31 cellular contexts compared by ENCODE assay signal in the genomic region with DNA sequence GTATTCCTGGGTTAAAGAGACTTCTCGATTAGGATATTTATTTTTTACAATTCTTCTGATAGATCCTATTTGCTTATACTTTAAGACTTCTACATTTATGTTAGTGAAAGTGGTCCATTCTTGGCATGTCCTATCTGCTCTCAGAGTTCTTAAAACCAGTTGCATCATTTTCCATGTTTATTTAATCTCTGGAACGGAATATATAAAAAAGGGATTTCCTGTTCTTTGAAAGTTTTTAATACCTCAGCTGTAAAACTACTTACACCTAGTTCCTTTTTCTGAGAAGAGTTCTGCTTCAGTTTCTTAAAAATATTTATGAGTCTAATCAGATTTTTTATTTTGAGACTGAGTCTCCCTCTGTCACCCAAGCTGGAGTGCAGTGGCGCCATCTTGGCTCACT. TPM values are rescaled to one million over a fixed set of nuclear protein-coding genes. Genes with fewer than 3 reads are reported as not detected.
DNase-seq lines count a peak whose midpoint lies in the region; ATAC-seq, FAIRE-seq and TF ChIP-seq lines count a peak whose summit lies in the region.
"Had no signal": no experiment of that assay in that cellular context is flagged by ENCODE, and none has a peak within 500 bp of the region (broad histone marks: within the 10 kb centered on the region; RNA-seq: fewer than 3 reads in every experiment).

No MANE protein-coding gene starts in this region.

- BruUV-seq in endothelial cell of umbilical vein (replicated peaks; lab: Mats Ljungman, UMichigan) = no TSS peak

- no peaks in the 10 kb centered on the region for H3K9me1 ChIP-seq in endothelial cell of umbilical vein (replicated peaks; ENCODE audit: control insufficient read depth, extremely low read depth, insufficient read depth, low read length)

- no peak overlapping the region for H2AFZ ChIP-seq in endothelial cell of umbilical vein (ENCODE audit: low read depth, low read length)

- H3K27me3 ChIP-seq in BLaER1 = no peaks in the 10 kb centered on the region
- H3K27me3 ChIP-seq in endothelial cell of umbilical vein (ENCODE audit: control insufficient read depth in 2 of 2, insufficient read depth in 2 of 2, low read length in 2 of 2) = no peaks in the 10 kb centered on the region
- H3K27me3 ChIP-seq in sigmoid colon = no peaks in the 10 kb centered on the region
- H3K27me3 ChIP-seq: MG63, SJSA1, spleen had no signal

- DNase-seq in SK-N-MC (ENCODE audit: low read depth, low spot score) = peak; percentile 78
- peak; percentile 24 for DNase-seq in endothelial cell of umbilical vein (ENCODE audit: low read depth, low spot score)
- no peak for DNase-seq in sigmoid colon
- DNase-seq in retina = no peak
- DNase-seq in NCI-H1436 (lab: John Stamatoyannopoulos, UW) = no peak
- no peak for DNase-seq in AG08396 (ENCODE audit: low spot score)
- DNase-seq: activated CD8-positive, alpha-beta T cell treated with anti-CD3 and anti-CD28 coated beads for 36 hours; activated effector memory CD4-positive, alpha-beta T cell treated with anti-CD3 and anti-CD28 coated beads, Interleukin-2, amount 50 U/mL, for 16 hours; activated naive CD8-positive, alpha-beta T cell treated with anti-CD3 and anti-CD28 coated beads for 36 hours; activated T-cell treated with anti-CD3 and anti-CD28 coated beads for 4 hours; aorta; Caco-2; DMS79; endodermal cell; GDM1; HCEC 1CT; KG1; kidney; MG63; natural killer cell; NCI-H1417 treated with DMSO at 0.1 percent for 48 hours; NCI-H2081 treated with DMSO at 0.1 percent for 48 hours; NCI-H226; NCI-H69; spleen; stimulated activated CD4-positive, alpha-beta T cell treated with anti-CD3 and anti-CD28 coated beads, Interleukin-4, amount 100 ng/mL, for 1 hour had no signal

- CTCF ChIA-PET in endothelial cell of umbilical vein (lab: Charles Lee) = no interaction called here

- H3K79me2 ChIP-seq in endothelial cell of umbilical vein (ENCODE audit: control insufficient read depth, insufficient read depth, low read length) = peaks cover 3% of the 10 kb centered on the region

- H3K4me1 ChIP-seq in BLaER1 = peaks cover 21% of the 10 kb centered on the region
- H3K4me1 ChIP-seq in endothelial cell of umbilical vein (ENCODE audit: control insufficient read depth, extremely low read depth, insufficient read depth, low read length) = peaks cover 7% of the 10 kb centered on the region
- peaks cover 0 to 71% (median 55%) of the 10 kb centered on the region in 4 donors for H3K4me1 ChIP-seq in sigmoid colon
- H3K4me1 ChIP-seq: Caco-2 had no signal

- intact Hi-C loops in endothelial cell of umbilical vein (cut with micrococcal nuclease) (no loop called here), sigmoid colon (cut with DNase I) (no loop called here)

- H3K9me3 ChIP-seq in BLaER1 = no peaks in the 10 kb centered on the region
- no peaks in the 10 kb centered on the region for H3K9me3 ChIP-seq in SK-N-MC (ENCODE audit: low read depth, low read length)
- H3K9me3 ChIP-seq in endothelial cell of umbilical vein (replicated peaks; ENCODE audit: control insufficient read depth, insufficient read depth, low read length) = no peaks in the 10 kb centered on the region
- no peaks in the 10 kb centered on the region for H3K9me3 ChIP-seq in sigmoid colon
- H3K9me3 ChIP-seq: Caco-2, MG63, SJSA1, spleen had no signal

- TF ChIP-seq EP300 in sigmoid colon (IDR thresholded peaks at IDR 0.05) = no peak

- TF ChIP-seq CTCF in endothelial cell of umbilical vein (IDR thresholded peaks at IDR 0.05; ENCODE audit: extremely low read depth in 1 of 2, insufficient read depth in 1 of 2, low read depth in 1 of 2, low read length in 2 of 2) (no peak), sigmoid colon (IDR thresholded peaks at IDR 0.05) (no peak)

- 66 to 86% methylated on average over 3 of the region's 3 CpGs for WGBS in sigmoid colon, 2 donors

- POLR2A ChIA-PET in endothelial cell of umbilical vein (lab: Charles Lee) = no interaction called here

- TF ChIP-seq POLR2A in endothelial cell of umbilical vein (IDR thresholded peaks at IDR 0.05; ENCODE audit: low read depth, low read length) = no peak
- TF ChIP-seq POLR2A in sigmoid colon (IDR thresholded peaks at IDR 0.05) = no peak

- no peak for ATAC-seq in GM21390 (IDR thresholded peaks at IDR 0.05; ENCODE audit: unreplicated experiment)
- ATAC-seq: activated CD8-positive, alpha-beta T cell treated with anti-CD3 and anti-CD28 coated beads for 36 hours; natural killer cell had no signal

- H3K9ac ChIP-seq in BLaER1 (0 out of 2 replicates have a peak overlapping the region, but pooled peaks have one; percentile 19), SK-N-MC (ENCODE audit: insufficient read length) (no peak overlapping the region), endothelial cell of umbilical vein (replicated peaks; ENCODE audit: extremely low read depth, insufficient read depth, low read length) (no peak overlapping the region)

- H3K36me3 ChIP-seq in BLaER1 = peaks cover 97% of the 10 kb centered on the region
- H3K36me3 ChIP-seq in SK-N-MC (ENCODE audit: insufficient read depth, low read length) = peaks cover 36% of the 10 kb centered on the region
- peaks cover 20 to 31% of the 10 kb centered on the region in 2 experiments for H3K36me3 ChIP-seq in endothelial cell of umbilical vein (ENCODE audit: control insufficient read depth in 2 of 2, extremely low read depth in 1 of 2, insufficient read depth in 2 of 2, low read length in 2 of 2)
- H3K36me3 ChIP-seq in sigmoid colon = peaks cover 17 to 65% (median 40%) of the 10 kb centered on the region in 4 donors

- dilution Hi-C loops in endothelial cell of umbilical vein (cut with MboI; ENCODE audit: extremely low pct_ligation_motif_present, low sequenced_read_pairs) = no loop called here

- H3K4me2 ChIP-seq in BLaER1 = peak overlapping the region; percentile 14; the same call in 1 of the 2 replicates
- H3K4me2 ChIP-seq in endothelial cell of umbilical vein (ENCODE audit: insufficient read depth, low read length) = no peak overlapping the region

- FAIRE-seq in endothelial cell of umbilical vein (lab: Jason Lieb, UNC) = no peak
- FAIRE-seq: A204.1, kidney, TTC549 had no signal

- H4K20me1 ChIP-seq in BLaER1 (peaks cover 34% of the 10 kb centered on the region; the same call in 1 of the 2 replicates), endothelial cell of umbilical vein (replicated peaks; ENCODE audit: control insufficient read depth, extremely low read depth, insufficient read depth, low read length) (no peaks in the 10 kb centered on the region)

- H3K27ac ChIP-seq in BLaER1 (peak overlapping the region; percentile 53), SK-N-MC (peak overlapping the region; percentile 82), endothelial cell of umbilical vein (ENCODE audit: insufficient read depth, low read depth, low read length) (no peak overlapping the region), sigmoid colon (peak overlapping the region in 3 of 4 donors; percentile 23 to 84 (median 35))
- H3K27ac ChIP-seq: SJSA1 had no signal

- no peak overlapping the region for H3K4me3 ChIP-seq in BLaER1
- peak overlapping the region; percentile 6; the same call in 1 of the 2 replicates for H3K4me3 ChIP-seq in SK-N-MC
- H3K4me3 ChIP-seq in endothelial cell of umbilical vein (replicated peaks in 1 of 3; ENCODE audit: insufficient read depth in 1 of 3, low read depth in 1 of 3, low read length in 3 of 3) = no peak overlapping the region
- H3K4me3 ChIP-seq in sigmoid colon = no peak overlapping the region
- H3K4me3 ChIP-seq: MG63, SJSA1, spleen had no signal

TF ChIP-seq in endothelial cell of umbilical vein, 7 proteins besides CTCF, POLR2A, EP300 and RAD21:
- TF ChIP-seq GATA2 (IDR thresholded peaks at IDR 0.05; ENCODE audit: insufficient read depth, insufficient read length, low read depth, low read length) = no peak
- TF ChIP-seq FOS (IDR thresholded peaks at IDR 0.05; ENCODE audit: borderline replicate concordance, insufficient read depth, low read length) = no peak
- TF ChIP-seq JUN (IDR thresholded peaks at IDR 0.05; ENCODE audit: borderline replicate concordance, insufficient read depth, insufficient read length, low read depth) = no peak
- TF ChIP-seq MAX (IDR thresholded peaks at IDR 0.05; ENCODE audit: insufficient read depth, insufficient read length) = no peak
- no peak for TF ChIP-seq EZH2 (IDR thresholded peaks at IDR 0.05; ENCODE audit: borderline replicate concordance, low read depth, low read length, severe bottlenecking)
- no peak for TF ChIP-seq POLR2AphosphoS5 (IDR thresholded peaks at IDR 0.05; ENCODE audit: insufficient read depth, low read depth, low read length)
- no peak for TF ChIP-seq MYC (IDR thresholded peaks at IDR 0.05; ENCODE audit: low read depth, low read length)

RNA-seq across cellular contexts. Expression of gene MYL9, which starts 18.0 kb away (rescaled TPM):
- total RNA-seq in endothelial cell of umbilical vein (90.4 and 116 TPM in 2 replicates), sigmoid colon (1,000 to 10,000 TPM; 1,167 to 2,082 (median 1,738) TPM)
- polyA plus RNA-seq in endothelial cell of umbilical vein (41.7 and 55.7 TPM in 2 replicates), sigmoid colon (100 to 1,000 TPM in 2 of 3 donors, 10 to 100 TPM in 1; 26.4 to 168 (median 105) TPM)
- polyA plus RNA-seq in endothelial cell of umbilical vein (2011; cell fraction: cytosol; rRNA removed) = 53.3 and 66.9 TPM in 2 replicates
- polyA plus RNA-seq in endothelial cell of umbilical vein (2011; cell fraction: nucleus; rRNA removed) = 20.4 and 29.6 TPM in 2 replicates
- 63.8 and 111 TPM in 2 replicates for polyA plus RNA-seq in endothelial cell of umbilical vein (2012)
- polyA minus RNA-seq in endothelial cell of umbilical vein = 26.3 and 32.0 TPM in 2 replicates
- 4.6 TPM for polyA minus RNA-seq in endothelial cell of umbilical vein (2011; cell fraction: cytosol; rRNA and poly(A)+ RNA removed)
- polyA minus RNA-seq in endothelial cell of umbilical vein (2011; cell fraction: nucleus; rRNA and poly(A)+ RNA removed) = 8.4 and 14.5 TPM in 2 replicates
- total RNA-seq: activated CD8-positive, alpha-beta T cell treated with anti-CD3 and anti-CD28 coated beads for 36 hours had no signal

RNA-seq across cellular contexts. Expression of gene TGIF2, which starts 50.1 kb away (rescaled TPM):
- total RNA-seq in endothelial cell of umbilical vein (21.0 and 27.9 TPM in 2 replicates), sigmoid colon (10 to 100 TPM in 3 of 4 donors, 1 to 10 TPM in 1; 8.9 to 13.6 (median 11.1) TPM)
- polyA plus RNA-seq in endothelial cell of umbilical vein (18.9 and 20.7 TPM in 2 replicates), sigmoid colon (10 to 100 TPM in 1 of 3 donors, 1 to 10 TPM in 2; 2.1 to 10.0 (median 2.4) TPM)
- polyA plus RNA-seq in endothelial cell of umbilical vein (2011; cell fraction: cytosol; rRNA removed) = 17.2 and 18.0 TPM in 2 replicates
- polyA plus RNA-seq in endothelial cell of umbilical vein (2011; cell fraction: nucleus; rRNA removed) = 10.9 and 12.0 TPM in 2 replicates
- 11.4 and 15.4 TPM in 2 replicates for polyA plus RNA-seq in endothelial cell of umbilical vein (2012)
- polyA minus RNA-seq in endothelial cell of umbilical vein = 15.6 and 20.7 TPM in 2 replicates
- 5.5 TPM for polyA minus RNA-seq in endothelial cell of umbilical vein (2011; cell fraction: cytosol; rRNA and poly(A)+ RNA removed)
- polyA minus RNA-seq in endothelial cell of umbilical vein (2011; cell fraction: nucleus; rRNA and poly(A)+ RNA removed) = 4.9 and 5.2 TPM in 2 replicates

Comparison
In these comparisons a context has a peak if more than half of its experiments do, and no peak if none do; other contexts are left out.
1. DNase-seq: peak in SK-N-MC (single experiment) and endothelial cell of umbilical vein (single experiment); none in sigmoid colon (single experiment), retina (single experiment), NCI-H1436 (single experiment) and AG08396 (single experiment).